Comparison of ENCODE assay signal across 9 cellular contexts in the genomic region with DNA sequence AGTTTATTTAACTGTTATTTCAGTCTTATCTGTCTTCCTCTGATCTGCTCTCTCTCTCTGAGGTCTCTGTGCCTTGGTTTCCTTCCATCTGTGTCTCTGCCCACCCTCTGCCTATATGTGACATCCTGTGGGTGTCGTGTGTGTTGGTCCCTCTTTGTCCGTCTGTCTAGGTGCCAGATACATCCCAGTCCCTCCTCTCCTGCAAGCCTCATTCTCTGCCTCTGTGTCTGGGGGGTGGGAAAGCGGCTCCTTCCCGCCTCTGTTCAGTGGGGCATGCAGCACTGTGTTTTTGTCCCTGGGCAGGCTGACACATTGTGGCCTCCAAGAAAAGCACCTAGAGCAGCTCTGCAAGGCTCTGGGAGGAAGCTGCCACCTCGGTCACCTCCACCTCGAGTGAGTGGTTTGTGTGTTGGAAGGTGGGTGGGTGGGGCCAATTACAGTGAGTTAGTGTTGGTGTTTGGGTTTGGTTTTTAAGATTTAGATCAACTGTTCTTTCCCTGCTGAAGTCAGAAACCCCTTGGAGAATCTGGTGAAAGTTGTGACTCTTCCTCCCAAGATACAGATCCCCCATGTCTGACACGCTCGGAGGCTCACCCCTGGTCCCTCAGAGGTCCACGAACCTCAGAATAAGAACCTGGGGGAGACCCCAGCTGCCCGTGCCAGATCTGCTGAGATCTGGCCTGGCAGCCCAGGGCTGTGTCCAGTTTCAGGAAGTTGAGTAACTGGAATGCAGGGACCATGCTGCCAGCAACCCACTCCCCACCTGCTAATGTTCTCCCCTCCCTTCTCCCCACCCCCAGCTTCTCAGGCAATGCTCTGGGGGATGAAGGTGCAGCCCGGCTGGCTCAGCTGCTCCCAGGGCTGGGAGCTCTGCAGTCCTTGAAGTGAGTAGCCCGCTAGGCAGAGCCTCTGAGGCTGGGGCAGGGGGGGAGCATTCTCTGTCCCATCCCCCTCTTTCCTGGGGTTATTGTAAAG. TPM values are rescaled to one million over a fixed set of nuclear protein-coding genes. Genes with fewer than 3 reads are reported as not detected.
DNase-seq lines count a peak whose midpoint lies in the region; ATAC-seq and TF ChIP-seq lines count a peak whose summit lies in the region.
"Had no signal": no experiment of that assay in that cellular context is flagged by ENCODE, and none has a peak within 500 bp of the region (broad histone marks: within the 10 kb centered on the region; RNA-seq: fewer than 3 reads in every experiment).

No MANE protein-coding gene starts in this region.

- no peaks in the 10 kb centered on the region for H3K9me3 Mint-ChIP-seq in activated T-cell treated with anti-CD3 and anti-CD28 coated beads, Interleukin-2, amount 50 U/mL, for 4 hours
- H3K9me3 Mint-ChIP-seq: neural crest cell had no signal

- no peak overlapping the region for H3K23ac ChIP-seq in mesenchymal stem cell (ENCODE audit: low read length in 2 of 2)

- peaks cover 84% of the 10 kb centered on the region for H3K4me1 Mint-ChIP-seq in activated T-cell treated with anti-CD3 and anti-CD28 coated beads, Interleukin-2, amount 50 U/mL, for 4 hours (ENCODE audit: low read depth)

- BruUV-seq in PC-3 (replicated peaks; lab: Mats Ljungman, UMichigan) = no TSS peak

- H3K9me2 ChIP-seq in PC-3 (replicated peaks; ENCODE audit: low read length) = no peaks in the 10 kb centered on the region

- no peak overlapping the region for H3K18ac ChIP-seq in mesenchymal stem cell (ENCODE audit: low read depth in 1 of 2, low read length in 2 of 2)

- H3K27me3 ChIP-seq in PC-3 (ENCODE audit: low read length) (no peaks in the 10 kb centered on the region), mesenchymal stem cell (ENCODE audit: control insufficient read depth in 1 of 2, insufficient read depth in 1 of 2, low read length in 2 of 2) (no peaks in the 10 kb centered on the region)

- H4K8ac ChIP-seq in mesenchymal stem cell (ENCODE audit: low read length) = no peak overlapping the region

- H2BK5ac ChIP-seq in mesenchymal stem cell (ENCODE audit: low read depth, low read length, poor library complexity, severe bottlenecking) = no peak overlapping the region

- H4K20me1 ChIP-seq in PC-3 (ENCODE audit: low read length) = no peaks in the 10 kb centered on the region

- H2BK120ac ChIP-seq in mesenchymal stem cell (ENCODE audit: low read depth, low read length) = no peak overlapping the region

- H3K79me2 ChIP-seq in PC-3 (ENCODE audit: low read length) = no peaks in the 10 kb centered on the region

- H3K27me3 Mint-ChIP-seq in activated T-cell treated with anti-CD3 and anti-CD28 coated beads, Interleukin-2, amount 50 U/mL, for 4 hours (ENCODE audit: low read depth) = no peaks in the 10 kb centered on the region

- H3K9ac ChIP-seq in PC-3 (ENCODE audit: low read length) (no peak overlapping the region), mesenchymal stem cell (ENCODE audit: low read length) (no peak overlapping the region)

- H3K4me2 ChIP-seq in PC-3 (ENCODE audit: low read length) (no peak overlapping the region), mesenchymal stem cell (ENCODE audit: low read length, poor library complexity, severe bottlenecking) (no peak overlapping the region)

- no peak overlapping the region for H2AK5ac ChIP-seq in mesenchymal stem cell (ENCODE audit: low read length, severe bottlenecking)

- no peak overlapping the region for H2BK15ac ChIP-seq in mesenchymal stem cell (ENCODE audit: low read depth, poor library complexity, severe bottlenecking)

- WGBS in mesenchymal stem cell = 94% methylated on average over 10 of the region's 12 CpGs

- intact Hi-C loops in PC-3 (cut with micrococcal nuclease) = no loop called here

- ATAC-seq in HG03565 (IDR thresholded peaks at IDR 0.05; ENCODE audit: unreplicated experiment) (peak; percentile 16), PC-3 (no peak)
- peak; percentile 71 to 76 for ATAC-seq in activated T-cell treated with anti-CD3 and anti-CD28 coated beads, Interleukin-2, amount 50 U/mL, for 4 hours

- TF ChIP-seq CTCF in GM20000 (IDR thresholded peaks at IDR 0.05; ENCODE audit: extremely low read depth, missing control alignments) (no peak), PC-3 (conservative IDR thresholded peaks at IDR 0.05; ENCODE audit: low read depth, low read length) (no peak)

- peak overlapping the region in 1 of 2 experiments; percentile 2 for H2BK12ac ChIP-seq in mesenchymal stem cell (ENCODE audit: low read length in 2 of 2)

- peaks cover 33% of the 10 kb centered on the region for H3K36me3 Mint-ChIP-seq in activated T-cell treated with anti-CD3 and anti-CD28 coated beads, Interleukin-2, amount 50 U/mL, for 4 hours (ENCODE audit: insufficient read depth)

- H3F3A ChIP-seq in PC-3 (ENCODE audit: low read length, unreplicated experiment) = no peaks in the 10 kb centered on the region

- no peak overlapping the region for H3K4me3 ChIP-seq in PC-3 (ENCODE audit: low read length)
- no peak overlapping the region for H3K4me3 ChIP-seq in mesenchymal stem cell (ENCODE audit: insufficient read depth in 1 of 2, low read depth in 1 of 2, low read length in 2 of 2)

- POLR2A ChIA-PET in PC-3 (lab: Charles Lee; ENCODE audit: unreplicated experiment) = no interaction called here

- H3K14ac ChIP-seq in mesenchymal stem cell (ENCODE audit: low read length in 2 of 2) = no peak overlapping the region

- no peak overlapping the region for H3K4ac ChIP-seq in mesenchymal stem cell (ENCODE audit: low read depth in 1 of 2, low read length in 2 of 2)

- H3K9me3 ChIP-seq in PC-3 (ENCODE audit: low read length) = no peaks in the 10 kb centered on the region
- H3K9me3 ChIP-seq in mesenchymal stem cell (ENCODE audit: control insufficient read depth, low read length) = no peaks in the 10 kb centered on the region

- CTCF ChIA-PET in PC-3 (lab: Charles Lee) = no interaction called here

- H4K91ac ChIP-seq in mesenchymal stem cell (ENCODE audit: low read length) = no peak overlapping the region

- DNase-seq in GM20000 (ENCODE audit: low spot score) = peak; percentile 48
- peak; percentile 77 for DNase-seq in activated T-cell treated with anti-CD3 and anti-CD28 coated beads, Interleukin-2, amount 50 U/mL, for 4 hours
- DNase-seq in stimulated activated CD4-positive, alpha-beta T cell treated with anti-CD3 and anti-CD28 coated beads, Interleukin-12 subunit alpha, Interleukin-12 subunit beta, amount 100 ng/mL, for 48 hours (ENCODE audit: low read depth in 2 of 3, low spot score in 1 of 3) = peak; percentile 73 to 81 (median 78)
- no peak for DNase-seq in AG08395 (ENCODE audit: low spot score)
- no peak for DNase-seq in PC-3
- DNase-seq in mesenchymal stem cell = no peak
- no peak for DNase-seq in UCSD-AML1 (lab: John Stamatoyannopoulos, UW; ENCODE audit: unreplicated experiment)

- H3K4me3 Mint-ChIP-seq in activated T-cell treated with anti-CD3 and anti-CD28 coated beads, Interleukin-2, amount 50 U/mL, for 4 hours = peak overlapping the region; percentile 66
- H3K4me3 Mint-ChIP-seq: neural crest cell had no signal

- H3K36me3 ChIP-seq in PC-3 (ENCODE audit: low read depth, low read length) (no peaks in the 10 kb centered on the region), mesenchymal stem cell (ENCODE audit: control insufficient read depth in 1 of 2, insufficient read depth in 2 of 2, low read depth in 1 of 2, low read length in 2 of 2) (peaks cover 10 to 87% of the 10 kb centered on the region in 2 experiments)

- H3K4me1 ChIP-seq in PC-3 (ENCODE audit: insufficient read depth, low read length) (no peaks in the 10 kb centered on the region), mesenchymal stem cell (ENCODE audit: control insufficient read depth, insufficient read depth, low read depth, low read length) (peaks cover 15% of the 10 kb centered on the region)

- no peak overlapping the region for H3K27ac ChIP-seq in PC-3 (ENCODE audit: low read length)
- no peak overlapping the region for H3K27ac ChIP-seq in mesenchymal stem cell (ENCODE audit: low read length, poor library complexity, severe bottlenecking)

- H2AFZ ChIP-seq in PC-3 (ENCODE audit: low read length) (no peak overlapping the region), mesenchymal stem cell (ENCODE audit: low read depth, low read length) (no peak overlapping the region)

- no peaks in the 10 kb centered on the region for H3K79me1 ChIP-seq in mesenchymal stem cell (replicated peaks; ENCODE audit: low read length, poor library complexity, severe bottlenecking)

RNA-seq across cellular contexts. Expression of a gene that starts 50.9 kb away (rescaled TPM):
- 1 to 10 TPM; 2.4 to 4.0 (median 2.9) TPM for total RNA-seq in activated T-cell treated with anti-CD3 and anti-CD28 coated beads, Interleukin-2, amount 50 U/mL, for 4 hours
- 14.5 and 18.1 TPM in 2 replicates for total RNA-seq in PC-3 (2014; rRNA removed)
- 37.6 TPM for polyA plus RNA-seq in mesenchymal stem cell (2013, experiment 1 of 2)
- polyA plus RNA-seq in mesenchymal stem cell (2013, experiment 2 of 2) = 39.4 TPM

RNA-seq across cellular contexts. Expression of a gene that starts 52.1 kb away (rescaled TPM):
- 100 to 1,000 TPM; 143 to 180 (median 158) TPM for total RNA-seq in activated T-cell treated with anti-CD3 and anti-CD28 coated beads, Interleukin-2, amount 50 U/mL, for 4 hours
- total RNA-seq in PC-3 (2014; rRNA removed) = 0.98 and 4.4 TPM in 2 replicates
- 10.4 TPM for polyA plus RNA-seq in mesenchymal stem cell (2013, experiment 1 of 2)
- polyA plus RNA-seq in mesenchymal stem cell (2013, experiment 2 of 2) = 10.5 TPM

Comparison
In these comparisons a context has a peak if more than half of its experiments do, and no peak if none do; other contexts are left out.
1. DNase-seq: peak in GM20000 (single experiment), activated T-cell treated with anti-CD3 and anti-CD28 coated beads, Interleukin-2, amount 50 U/mL, for 4 hours (single experiment) and stimulated activated CD4-positive, alpha-beta T cell treated with anti-CD3 and anti-CD28 coated beads, Interleukin-12 subunit alpha, Interleukin-12 subunit beta, amount 100 ng/mL, for 48 hours (3 of 3); none in AG08395 (single experiment), PC-3 (single experiment), mesenchymal stem cell (single experiment) and UCSD-AML1 (single experiment).
2. RNA of a gene that starts 52.1 kb away (total RNA-seq): 143 to 180 TPM in activated T-cell treated with anti-CD3 and anti-CD28 coated beads, Interleukin-2, amount 50 U/mL, for 4 hours; 0.98 to 4.4 TPM in PC-3; every median in the first group is over 10 times any median in the second.